In genomic region chr12:111624540-111624939, GRCh38 we compare ENCODE assay signal across 22 cellular contexts. TPM values are rescaled to one million over a fixed set of nuclear protein-coding genes. Genes with fewer than 3 reads are reported as not detected.
DNase-seq lines count a peak whose midpoint lies in the region; ATAC-seq and TF ChIP-seq lines count a peak whose summit lies in the region.
"Had no signal": no experiment of that assay in that cellular context is flagged by ENCODE, and none has a peak within 500 bp of the region (broad histone marks: within the 10 kb centered on the region; RNA-seq: fewer than 3 reads in every experiment).

No MANE protein-coding gene starts in this region.

- no peak overlapping the region for H4K12ac ChIP-seq in trophoblast cell (ENCODE audit: low read depth, low read length)

- H3K18ac ChIP-seq in trophoblast cell (ENCODE audit: low read length) = no peak overlapping the region

- H3K79me2 ChIP-seq in PC-3 (ENCODE audit: low read length) = no peaks in the 10 kb centered on the region
- H3K79me2 ChIP-seq in trophoblast cell (ENCODE audit: control insufficient read depth, insufficient read depth, low read length, poor library complexity) = no peaks in the 10 kb centered on the region

- ATAC-seq in PC-3 (peak; percentile 74), esophagus mucosa (peak; percentile 99), HG03520 (IDR thresholded peaks at IDR 0.05; ENCODE audit: unreplicated experiment) (no peak)
- ATAC-seq: activated CD8-positive, alpha-beta T cell treated with anti-CD3 and anti-CD28 coated beads, Interleukin-2, amount 10 ng/mL, durations not matched to agents 7 days and 5 days had no signal

- H3K23ac ChIP-seq in trophoblast cell (ENCODE audit: low read length) = peak overlapping the region; percentile 79

- H2BK12ac ChIP-seq in trophoblast cell (ENCODE audit: low read length) = no peak overlapping the region

- CTCF ChIA-PET in PC-3 (lab: Charles Lee) = interaction anchor here (0.5 to 0.6 kb wide), 2 partner anchors 49 to 1692 kb away, joined by 3 to 6 read pairs; no protein-coding TSS in a partner anchor

- H4K8ac ChIP-seq in trophoblast cell (ENCODE audit: low read depth, low read length) = no peak overlapping the region

- no peak overlapping the region for H4K91ac ChIP-seq in trophoblast cell (ENCODE audit: low read depth, low read length)

- no peak overlapping the region for H3K4ac ChIP-seq in trophoblast cell (ENCODE audit: low read depth, low read length)

- H2BK120ac ChIP-seq in trophoblast cell (ENCODE audit: insufficient read depth, low read length, poor library complexity) = no peak overlapping the region

- no peaks in the 10 kb centered on the region for H3K36me3 ChIP-seq in PC-3 (ENCODE audit: low read depth, low read length)
- no peaks in the 10 kb centered on the region for H3K36me3 ChIP-seq in trophoblast cell (ENCODE audit: control insufficient read depth in 1 of 2, insufficient read depth in 2 of 2, low read length in 2 of 2)
- H3K36me3 ChIP-seq: left ventricle myocardium inferior, suprapubic skin had no signal

- H3K27me3 ChIP-seq in PC-3 (ENCODE audit: low read length) = no peaks in the 10 kb centered on the region
- H3K27me3 ChIP-seq in trophoblast cell (ENCODE audit: insufficient read depth, low read length) = no peaks in the 10 kb centered on the region
- H3K27me3 ChIP-seq: suprapubic skin had no signal

- H3K4me2 ChIP-seq in PC-3 (ENCODE audit: low read length) = no peak overlapping the region
- no peak overlapping the region for H3K4me2 ChIP-seq in trophoblast cell (ENCODE audit: low read length)
- H3K4me2 ChIP-seq: KMS-11 had no signal

- H3K79me1 ChIP-seq in trophoblast cell (ENCODE audit: low read length) = no peaks in the 10 kb centered on the region

- peaks cover 18% of the 10 kb centered on the region for H3K4me1 ChIP-seq in PC-3 (ENCODE audit: insufficient read depth, low read length)
- H3K4me1 ChIP-seq in trophoblast cell (ENCODE audit: control insufficient read depth in 1 of 2, insufficient read depth in 2 of 2, low read length in 2 of 2) = no peaks in the 10 kb centered on the region
- H3K4me1 ChIP-seq: left ventricle myocardium inferior, suprapubic skin had no signal

- WGBS in trophoblast cell (ENCODE audit: extremely low coverage, insufficient coverage, insufficient read length) = no CpG with 5 or more reads among the region's 8 CpGs

- no peak overlapping the region for H3K14ac ChIP-seq in trophoblast cell (ENCODE audit: low read length)

- H3K9me3 ChIP-seq in PC-3 (ENCODE audit: low read length) (no peaks in the 10 kb centered on the region), trophoblast cell (ENCODE audit: insufficient read depth, low read depth, low read length) (no peaks in the 10 kb centered on the region)
- H3K9me3 ChIP-seq: left ventricle myocardium inferior, suprapubic skin had no signal

- H3K27ac ChIP-seq in PC-3 (ENCODE audit: low read length) (peak overlapping the region; percentile 26), trophoblast cell (ENCODE audit: low read depth, low read length) (no peak overlapping the region)
- H3K27ac ChIP-seq: KMS-11, left ventricle myocardium inferior, suprapubic skin had no signal

- DNase-seq in ELF-1 (ENCODE audit: low read depth, low spot score) (peak; percentile 34), PC-3 (peak; percentile 88), trophoblast cell (peak; percentile 62 to 79), AG08396 (ENCODE audit: low spot score) (no peak), midbrain (lab: John Stamatoyannopoulos, UW) (no peak)
- no peak for DNase-seq in stimulated activated naive CD4-positive, alpha-beta T cell (lab: John Stamatoyannopoulos, UW)
- DNase-seq: activated CD4-positive, alpha-beta T cell treated with anti-CD3 and anti-CD28 coated beads for 1 hour; activated CD8-positive, alpha-beta T cell treated with anti-CD3 and anti-CD28 coated beads, Interleukin-2, amount 10 ng/mL, durations not matched to agents 7 days and 5 days; activated naive CD4-positive, alpha-beta T cell treated with Interleukin-2 at 50 U/mL for 16 hours; CD4-positive, alpha-beta T cell; cortex of kidney; DMS153; head of caudate nucleus; left ventricle myocardium inferior; MV-4-11; NCI-H2171 treated with DMSO at 0.1 percent for 48 hours; NCI-H69; SIG-M5 had no signal

- no peaks in the 10 kb centered on the region for H3K9me2 ChIP-seq in PC-3 (replicated peaks; ENCODE audit: low read length)

- no peak for TF ChIP-seq CTCF in PC-3 (conservative IDR thresholded peaks at IDR 0.05; ENCODE audit: low read depth, low read length)

- H2BK5ac ChIP-seq in trophoblast cell (ENCODE audit: low read depth, low read length, poor library complexity) = no peak overlapping the region

- intact Hi-C loops in PC-3 (cut with micrococcal nuclease) = no loop called here

- no TSS peak for BruUV-seq in PC-3 (replicated peaks; lab: Mats Ljungman, UMichigan)

- POLR2A ChIA-PET in PC-3 (lab: Charles Lee; ENCODE audit: unreplicated experiment) = no interaction called here

- no peak overlapping the region for H3K4me3 ChIP-seq in PC-3 (ENCODE audit: low read length)
- H3K4me3 ChIP-seq in trophoblast cell (ENCODE audit: low read depth, low read length) = no peak overlapping the region
- H3K4me3 ChIP-seq: left ventricle myocardium inferior, suprapubic skin had no signal

- H3K9ac ChIP-seq in PC-3 (ENCODE audit: low read length) (no peak overlapping the region; the same call in 1 of the 2 replicates), trophoblast cell (ENCODE audit: low read length) (no peak overlapping the region)
- H3K9ac ChIP-seq: KMS-11 had no signal

- no peaks in the 10 kb centered on the region for H3F3A ChIP-seq in PC-3 (ENCODE audit: low read length, unreplicated experiment)

- no peaks in the 10 kb centered on the region for H4K20me1 ChIP-seq in PC-3 (ENCODE audit: low read length)

- H2AK5ac ChIP-seq in trophoblast cell (ENCODE audit: low read length) = no peak overlapping the region

- peak overlapping the region; percentile 36 for H2AFZ ChIP-seq in PC-3 (ENCODE audit: low read length)
- no peak overlapping the region for H2AFZ ChIP-seq in trophoblast cell (ENCODE audit: insufficient read depth, low read length, poor library complexity)

RNA-seq across cellular contexts. Expression of gene ATXN2, which starts 25.4 kb away (rescaled TPM):
- 17.2 and 24.3 TPM in 2 replicates for total RNA-seq in PC-3 (2014; rRNA removed)
- total RNA-seq in esophagus mucosa = 22.2 TPM
- polyA plus RNA-seq in trophoblast cell (2013) = 57.3 and 58.0 TPM in 2 replicates

Comparison
In these comparisons a context has a peak if more than half of its experiments do, and no peak if none do; other contexts are left out.
1. DNase-seq: peak in ELF-1 (single experiment), PC-3 (single experiment) and trophoblast cell (2 of 2); none in AG08396 (single experiment), stimulated activated naive CD4-positive, alpha-beta T cell (0 of 6) and midbrain (single experiment).